15 cellular contexts compared by ENCODE assay signal in the genomic region with DNA sequence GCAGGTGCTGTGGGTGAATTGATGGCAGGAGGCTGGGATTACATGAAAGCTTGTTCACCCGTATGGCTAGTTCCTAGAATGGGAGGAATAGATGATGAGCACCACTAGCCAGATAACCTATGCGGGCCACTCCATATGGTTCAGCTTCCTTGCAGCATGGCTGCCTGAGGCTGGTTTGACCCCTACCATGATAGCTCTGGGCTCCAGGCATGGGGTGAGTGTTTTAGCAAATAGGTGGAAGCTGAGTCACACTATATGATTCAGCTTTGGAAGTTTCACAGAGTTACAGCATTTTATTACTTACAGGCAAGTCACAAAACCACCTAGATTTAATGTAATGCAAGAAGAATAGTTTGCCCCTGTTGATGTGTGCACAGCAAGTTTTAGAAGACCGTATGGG.
A peak's percentile ranks its signal among the peaks of the same experiment; 100 is the strongest.
DNase-seq lines count a peak whose midpoint lies in the region; ATAC-seq, FAIRE-seq and TF ChIP-seq lines count a peak whose summit lies in the region.
"Had no signal": no experiment of that assay in that cellular context is flagged by ENCODE, and none has a peak within 500 bp of the region (broad histone marks: within the 10 kb centered on the region; RNA-seq: fewer than 3 reads in every experiment).

No MANE protein-coding gene starts in this region.

- H3K4me3 ChIP-seq in HFF-Myc (replicated peaks; ENCODE audit: low read depth, low read length) (no peak overlapping the region), fibroblast of mammary gland (ENCODE audit: control insufficient read depth, low read depth, low read length) (no peak overlapping the region)
- H3K4me3 ChIP-seq: ascending aorta had no signal

- ATAC-seq in GM21737 (IDR thresholded peaks at IDR 0.05; ENCODE audit: unreplicated experiment), result no peak
- ATAC-seq: activated CD8-positive, alpha-beta memory T cell treated with anti-CD3 and anti-CD28 coated beads, Interleukin-2, amount 10 ng/mL, durations not matched to agents 7 days and 5 days; esophagus mucosa; naive thymus-derived CD4-positive, alpha-beta T cell had no signal

- TF ChIP-seq CTCF in HFF-Myc (IDR thresholded peaks at IDR 0.05; ENCODE audit: low read depth, low read length, missing control alignments) (no peak), fibroblast of mammary gland (conservative IDR thresholded peaks at IDR 0.05; ENCODE audit: control insufficient read depth, insufficient read depth, low read depth, low read length) (no peak)

- no peak for FAIRE-seq in urothelium cell line (lab: Jason Lieb, UNC)

- DNase-seq in HFF-Myc (ENCODE audit: extremely low read depth, low read depth) (peak; percentile 2), RPMI7951 (ENCODE audit: low read depth) (peak; percentile 0), fibroblast of mammary gland (ENCODE audit: low read depth) (peak; percentile 68), urothelium cell line (ENCODE audit: low spot score) (peak; percentile 33), NCI-H1436 treated with DMSO at 0.1 percent for 48 hours (lab: John Stamatoyannopoulos, UW) (no peak), NCI-H2107 treated with DMSO at 0.1 percent for 48 hours (lab: John Stamatoyannopoulos, UW; ENCODE audit: unreplicated experiment) (no peak)
- DNase-seq: activated CD8-positive, alpha-beta memory T cell treated with anti-CD3 and anti-CD28 coated beads, Interleukin-2, amount 10 ng/mL, durations not matched to agents 7 days and 5 days; activated gamma-delta T cell treated with Interleukin-2 at 50 U/mL for 16 hours; naive thymus-derived CD4-positive, alpha-beta T cell; NCI-H2081 treated with DMSO at 0.1 percent for 48 hours; NCI-H774; substantia nigra had no signal

Comparison
In these comparisons a context has a peak if more than half of its experiments do, and no peak if none do; other contexts are left out.
1. DNase-seq: peak in HFF-Myc (single experiment), RPMI7951 (single experiment), fibroblast of mammary gland (single experiment) and urothelium cell line (single experiment); none in NCI-H1436 treated with DMSO at 0.1 percent for 48 hours (single experiment) and NCI-H2107 treated with DMSO at 0.1 percent for 48 hours (single experiment).